ENCODE assay signal across 8 cellular contexts in genomic region chr2:8684885-8685696, GRCh38. TPM values are rescaled to one million over a fixed set of nuclear protein-coding genes. Genes with fewer than 3 reads are reported as not detected.
DNase-seq lines count a peak whose midpoint lies in the region; ATAC-seq and TF ChIP-seq lines count a peak whose summit lies in the region.

No MANE protein-coding gene starts in this region.

- peak; percentile 42 for DNase-seq in NCI-H226
- DNase-seq in activated CD8-positive, alpha-beta memory T cell treated with anti-CD3 and anti-CD28 coated beads, Interleukin-2, amount 50 U/mL, for 4 hours, result peak; percentile 54
- DNase-seq in epithelial cell of proximal tubule (ENCODE audit: low read depth), result no peak
- no peak for DNase-seq in OCI-M2 (lab: John Stamatoyannopoulos, UW; ENCODE audit: unreplicated experiment)

- peak overlapping the region; percentile 76 to 96 (median 89) for H3K9ac ChIP-seq in BLaER1 treated with 17β-estradiol and CSF1 and Interleukin-3, amounts not matched to agents 10 nM and 100 nM
- peak overlapping the region; percentile 62 for H3K9ac ChIP-seq in mucosa of stomach (ENCODE audit: low read length)
- H3K9ac ChIP-seq in stomach smooth muscle (ENCODE audit: low read length in 2 of 2), result peak overlapping the region; percentile 76 to 79

- H4K20me1 ChIP-seq in BLaER1 treated with 17β-estradiol and CSF1 and Interleukin-3, amounts not matched to agents 10 nM and 100 nM, result peaks cover 20 to 31% (median 25%) of the 10 kb centered on the region in 11 experiments; a peak in 21 of 22 replicates

- peaks cover 9 to 27% (median 23%) of the 10 kb centered on the region in 10 experiments for H3K4me1 ChIP-seq in BLaER1 treated with 17β-estradiol and CSF1 and Interleukin-3, amounts not matched to agents 10 nM and 100 nM
- no peaks in the 10 kb centered on the region for H3K4me1 ChIP-seq in mucosa of stomach (ENCODE audit: control insufficient read depth, insufficient read depth, low read length)
- peaks cover 30% of the 10 kb centered on the region for H3K4me1 ChIP-seq in stomach smooth muscle (ENCODE audit: control insufficient read depth, insufficient read depth, low read length)

- peak overlapping the region; percentile 59 to 99 (median 94) for H3K4me3 ChIP-seq in BLaER1 treated with 17β-estradiol and CSF1 and Interleukin-3, amounts not matched to agents 10 nM and 100 nM
- H3K4me3 ChIP-seq in epithelial cell of proximal tubule (ENCODE audit: low read depth, low read length), result peak overlapping the region; percentile 97
- peak overlapping the region; percentile 15 for H3K4me3 ChIP-seq in mucosa of stomach (ENCODE audit: low read length)
- peak overlapping the region; percentile 73 to 76 for H3K4me3 ChIP-seq in stomach smooth muscle (ENCODE audit: low read length in 2 of 2)

- TF ChIP-seq CTCF in epithelial cell of proximal tubule (conservative IDR thresholded peaks at IDR 0.05; ENCODE audit: low read depth, low read length), result no peak

- peaks cover 0 to 19% (median 15%) of the 10 kb centered on the region in 11 experiments; a peak in 18 of 22 replicates for H3K36me3 ChIP-seq in BLaER1 treated with 17β-estradiol and CSF1 and Interleukin-3, amounts not matched to agents 10 nM and 100 nM
- H3K36me3 ChIP-seq in mucosa of stomach (ENCODE audit: control insufficient read depth, insufficient read depth, low read length) (no peaks in the 10 kb centered on the region), stomach smooth muscle (ENCODE audit: control insufficient read depth in 2 of 2, insufficient read depth in 2 of 2, low read length in 2 of 2) (no peaks in the 10 kb centered on the region)

- H3K27ac ChIP-seq in BLaER1 treated with 17β-estradiol and CSF1 and Interleukin-3, amounts not matched to agents 10 nM and 100 nM, result peak overlapping the region; percentile 62 to 89 (median 83)
- peak overlapping the region; percentile 69 for H3K27ac ChIP-seq in stomach smooth muscle (ENCODE audit: low read length)

- H3K4me2 ChIP-seq in BLaER1 treated with 17β-estradiol and CSF1 and Interleukin-3, amounts not matched to agents 10 nM and 100 nM, result peak overlapping the region; percentile 72 to 99 (median 98)

- peaks cover 0 to 52% (median 44%) of the 10 kb centered on the region in 11 experiments; a peak in 18 of 22 replicates for H3K27me3 ChIP-seq in BLaER1 treated with 17β-estradiol and CSF1 and Interleukin-3, amounts not matched to agents 10 nM and 100 nM
- H3K27me3 ChIP-seq in mucosa of stomach (ENCODE audit: control insufficient read depth, insufficient read depth, low read length), result no peaks in the 10 kb centered on the region
- no peaks in the 10 kb centered on the region for H3K27me3 ChIP-seq in stomach smooth muscle (ENCODE audit: control insufficient read depth in 1 of 2, insufficient read depth in 2 of 2, low read length in 2 of 2)

- H3K9me3 ChIP-seq in BLaER1 treated with 17β-estradiol and CSF1 and Interleukin-3, amounts not matched to agents 10 nM and 100 nM (replicated peaks in 1 of 11), result peaks cover 0 to 7% (median 0%) of the 10 kb centered on the region in 11 experiments; a peak in 5 of 22 replicates
- H3K9me3 ChIP-seq in mucosa of stomach (ENCODE audit: control insufficient read depth, low read length) (no peaks in the 10 kb centered on the region), stomach smooth muscle (ENCODE audit: control insufficient read depth in 2 of 2, low read length in 2 of 2) (no peaks in the 10 kb centered on the region)

- ATAC-seq in GM21737 (IDR thresholded peaks at IDR 0.05; ENCODE audit: unreplicated experiment), result peak; percentile 7

RNA-seq across cellular contexts. Expression of gene ID2, which starts 3.2 kb away (rescaled TPM):
- 7.1 and 28.3 TPM in 2 replicates for total RNA-seq in epithelial cell of proximal tubule

Comparison
In these comparisons a context has a peak if more than half of its experiments do, and no peak if none do; other contexts are left out.
1. H3K4me3 ChIP-seq: peak in every context shown above with its lines; median percentile 97 in epithelial cell of proximal tubule; 94 in BLaER1 treated with 17β-estradiol and CSF1 and Interleukin-3, amounts not matched to agents 10 nM and 100 nM; 74 in stomach smooth muscle; 15 in mucosa of stomach.
2. DNase-seq: peak in NCI-H226 (single experiment) and activated CD8-positive, alpha-beta memory T cell treated with anti-CD3 and anti-CD28 coated beads, Interleukin-2, amount 50 U/mL, for 4 hours (single experiment); none in epithelial cell of proximal tubule (single experiment) and OCI-M2 (single experiment).
3. Peak in every context shown above with its lines, with median percentiles within 50 percentile points of each other: H3K9ac ChIP-seq.